28 cellular contexts compared by ENCODE assay signal in the genomic region with DNA sequence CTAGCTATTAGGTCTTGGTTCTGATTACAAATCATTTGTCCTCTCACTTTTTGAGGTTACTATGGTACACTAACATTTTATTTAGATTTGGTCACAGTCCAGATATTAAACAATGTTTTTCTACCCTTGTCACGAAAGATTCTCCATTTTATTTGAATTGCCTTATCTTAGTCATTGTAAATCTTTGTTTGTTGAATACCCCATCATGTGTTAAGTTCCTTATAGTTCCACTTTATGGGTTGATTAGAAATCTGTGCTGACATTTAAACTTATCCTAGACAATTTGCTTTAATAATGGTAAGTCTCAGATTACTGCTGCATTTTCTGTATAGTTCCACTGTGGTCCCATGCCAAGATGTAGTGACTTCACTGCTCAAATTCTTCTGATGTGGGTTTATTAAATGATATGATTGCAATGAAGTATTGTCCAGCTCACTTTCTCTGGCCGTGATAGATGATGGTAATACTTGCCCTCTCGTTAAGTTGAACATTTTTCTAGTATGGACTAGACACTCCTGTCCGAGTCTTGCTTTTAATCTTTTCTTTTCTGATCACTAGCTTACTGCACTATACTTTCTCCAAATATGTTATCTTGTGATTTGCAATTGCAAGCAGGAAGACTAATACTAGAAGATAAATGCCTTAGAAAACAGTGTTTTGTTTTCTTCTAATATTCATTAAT.
"Had no signal": no experiment of that assay in that cellular context is flagged by ENCODE, and none has a peak within 500 bp of the region (broad histone marks: within the 10 kb centered on the region; RNA-seq: fewer than 3 reads in every experiment).

No MANE protein-coding gene starts in this region.

- H3K9me3 Mint-ChIP-seq: activated CD4-positive, alpha-beta memory T cell treated with anti-CD3 and anti-CD28 coated beads for 36 hours; activated CD4-positive, alpha-beta T cell treated with anti-CD3 and anti-CD28 coated beads, Interleukin-2, amount 10 ng/mL, durations not matched to agents 24 days and 14 days; activated naive CD4-positive, alpha-beta T cell treated with anti-CD3 and anti-CD28 coated beads, Interleukin-2, amount 10 ng/mL, durations not matched to agents 7 days and 5 days; activated naive CD8-positive, alpha-beta T cell treated with anti-CD3 and anti-CD28 coated beads, Interleukin-2, amount 10 ng/mL, durations not matched to agents 7 days and 5 days; activated T-cell treated with anti-CD3 and anti-CD28 coated beads, Interleukin-2, amount 50 U/mL, for 24 hours; activated T-cell treated with anti-CD3 and anti-CD28 coated beads, Interleukin-2, amount 50 U/mL, for 72 hours; brain; T-helper 1 cell treated with Interleukin-12 subunit alpha and Interleukin-12 subunit beta and Interleukin-4 antibody, amounts not matched to agents 30 μg/mL and 1 μg/mL, for 36 hours had no signal

- H3K4me1 Mint-ChIP-seq: activated CD4-positive, alpha-beta T cell treated with anti-CD3 and anti-CD28 coated beads for 36 hours; activated CD4-positive, alpha-beta T cell treated with anti-CD3 and anti-CD28 coated beads, Interleukin-2, amount 10 ng/mL, durations not matched to agents 24 days and 14 days; activated naive CD4-positive, alpha-beta T cell treated with anti-CD3 and anti-CD28 coated beads, Interleukin-2, amount 10 ng/mL, durations not matched to agents 7 days and 5 days; activated naive CD8-positive, alpha-beta T cell treated with anti-CD3 and anti-CD28 coated beads, Interleukin-2, amount 10 ng/mL, durations not matched to agents 7 days and 5 days had no signal

- H3K4me3 ChIP-seq: ascending aorta, breast epithelium, cardiac muscle cell had no signal

- DNase-seq: activated CD4-positive, alpha-beta memory T cell treated with anti-CD3 and anti-CD28 coated beads for 36 hours; activated CD4-positive, alpha-beta T cell treated with anti-CD3 and anti-CD28 coated beads for 36 hours; activated CD4-positive, alpha-beta T cell treated with anti-CD3 and anti-CD28 coated beads, Interleukin-2, amount 10 ng/mL, durations not matched to agents 24 days and 14 days; activated CD4-positive, CD25-positive, alpha-beta regulatory T cell; activated CD4-positive, CD25-positive, alpha-beta regulatory T cell treated with anti-CD3 and anti-CD28 coated beads, Interleukin-2, amount 50 U/mL, for 72 hours; activated CD8-positive, alpha-beta memory T cell treated with anti-CD3 and anti-CD28 coated beads, Interleukin-2, amount 50 U/mL, for 48 hours; activated gamma-delta T cell; activated naive CD4-positive, alpha-beta T cell; activated naive CD4-positive, alpha-beta T cell treated with anti-CD3 and anti-CD28 coated beads, Interleukin-2, amount 10 ng/mL, durations not matched to agents 7 days and 5 days; activated naive CD8-positive, alpha-beta T cell treated with anti-CD3 and anti-CD28 coated beads, Interleukin-2, amount 10 ng/mL, durations not matched to agents 7 days and 5 days; activated T-cell treated with anti-CD3 and anti-CD28 coated beads for 4 hours; activated T-cell treated with anti-CD3 and anti-CD28 coated beads, Interleukin-2, amount 50 U/mL, for 24 hours; activated T-cell treated with anti-CD3 and anti-CD28 coated beads, Interleukin-2, amount 50 U/mL, for 72 hours; central memory CD4-positive, alpha-beta T cell; cortex of kidney; dermis blood vessel endothelial cell; effector CD8-positive, alpha-beta T cell; foreskin fibroblast; head of caudate nucleus; hippocampal formation; T1000 had no signal

- H3K9me3 ChIP-seq: ascending aorta, breast epithelium had no signal

- H3K27ac Mint-ChIP-seq: activated CD4-positive, alpha-beta memory T cell treated with anti-CD3 and anti-CD28 coated beads for 36 hours; activated CD4-positive, alpha-beta T cell treated with anti-CD3 and anti-CD28 coated beads for 36 hours; activated CD4-positive, alpha-beta T cell treated with anti-CD3 and anti-CD28 coated beads, Interleukin-2, amount 10 ng/mL, durations not matched to agents 24 days and 14 days; activated naive CD4-positive, alpha-beta T cell treated with anti-CD3 and anti-CD28 coated beads, Interleukin-2, amount 10 ng/mL, durations not matched to agents 7 days and 5 days; activated naive CD4-positive, alpha-beta T cell treated with anti-CD3 and anti-CD28 coated beads, Interleukin-2, amount 50 U/mL, for 72 hours; activated naive CD8-positive, alpha-beta T cell treated with anti-CD3 and anti-CD28 coated beads, Interleukin-2, amount 10 ng/mL, durations not matched to agents 7 days and 5 days; activated T-cell treated with anti-CD3 and anti-CD28 coated beads, Interleukin-2, amount 50 U/mL, for 24 hours; activated T-cell treated with anti-CD3 and anti-CD28 coated beads, Interleukin-2, amount 50 U/mL, for 72 hours; brain; T-helper 1 cell treated with Interleukin-12 subunit alpha and Interleukin-12 subunit beta and Interleukin-4 antibody, amounts not matched to agents 30 μg/mL and 1 μg/mL, for 36 hours had no signal

- H3K36me3 ChIP-seq: ascending aorta, breast epithelium, cardiac muscle cell had no signal

- H3K36me3 Mint-ChIP-seq: activated CD4-positive, alpha-beta memory T cell treated with anti-CD3 and anti-CD28 coated beads for 36 hours; activated naive CD4-positive, alpha-beta T cell treated with anti-CD3 and anti-CD28 coated beads, Interleukin-2, amount 10 ng/mL, durations not matched to agents 7 days and 5 days; activated naive CD4-positive, alpha-beta T cell treated with anti-CD3 and anti-CD28 coated beads, Interleukin-2, amount 50 U/mL, for 72 hours; activated naive CD8-positive, alpha-beta T cell treated with anti-CD3 and anti-CD28 coated beads, Interleukin-2, amount 10 ng/mL, durations not matched to agents 7 days and 5 days; brain had no signal

- H3K27ac ChIP-seq: ascending aorta, breast epithelium, cardiac muscle cell, epithelial cell of prostate had no signal

- H3K27me3 Mint-ChIP-seq: activated CD4-positive, alpha-beta memory T cell treated with anti-CD3 and anti-CD28 coated beads for 36 hours; activated CD4-positive, alpha-beta T cell treated with anti-CD3 and anti-CD28 coated beads for 36 hours; activated CD4-positive, alpha-beta T cell treated with anti-CD3 and anti-CD28 coated beads, Interleukin-2, amount 10 ng/mL, durations not matched to agents 24 days and 14 days; activated naive CD4-positive, alpha-beta T cell treated with anti-CD3 and anti-CD28 coated beads, Interleukin-2, amount 10 ng/mL, durations not matched to agents 7 days and 5 days; activated naive CD8-positive, alpha-beta T cell treated with anti-CD3 and anti-CD28 coated beads, Interleukin-2, amount 10 ng/mL, durations not matched to agents 7 days and 5 days; activated T-cell treated with anti-CD3 and anti-CD28 coated beads, Interleukin-2, amount 50 U/mL, for 24 hours; brain had no signal

- H3K4me1 ChIP-seq: ascending aorta, breast epithelium had no signal

- H3K27me3 ChIP-seq: ascending aorta, breast epithelium, cardiac muscle cell had no signal

- H3K4me3 Mint-ChIP-seq: activated CD4-positive, alpha-beta memory T cell treated with anti-CD3 and anti-CD28 coated beads for 36 hours; activated CD4-positive, alpha-beta T cell treated with anti-CD3 and anti-CD28 coated beads for 36 hours; activated CD4-positive, alpha-beta T cell treated with anti-CD3 and anti-CD28 coated beads, Interleukin-2, amount 10 ng/mL, durations not matched to agents 24 days and 14 days; activated naive CD4-positive, alpha-beta T cell treated with anti-CD3 and anti-CD28 coated beads, Interleukin-2, amount 10 ng/mL, durations not matched to agents 7 days and 5 days; activated naive CD8-positive, alpha-beta T cell treated with anti-CD3 and anti-CD28 coated beads, Interleukin-2, amount 10 ng/mL, durations not matched to agents 7 days and 5 days; activated T-cell treated with anti-CD3 and anti-CD28 coated beads, Interleukin-2, amount 50 U/mL, for 24 hours; activated T-cell treated with anti-CD3 and anti-CD28 coated beads, Interleukin-2, amount 50 U/mL, for 72 hours; brain; T-helper 1 cell treated with Interleukin-12 subunit alpha and Interleukin-12 subunit beta and Interleukin-4 antibody, amounts not matched to agents 30 μg/mL and 1 μg/mL, for 36 hours had no signal
